ENCODE assay signal across 8 cellular contexts in the genomic region with DNA sequence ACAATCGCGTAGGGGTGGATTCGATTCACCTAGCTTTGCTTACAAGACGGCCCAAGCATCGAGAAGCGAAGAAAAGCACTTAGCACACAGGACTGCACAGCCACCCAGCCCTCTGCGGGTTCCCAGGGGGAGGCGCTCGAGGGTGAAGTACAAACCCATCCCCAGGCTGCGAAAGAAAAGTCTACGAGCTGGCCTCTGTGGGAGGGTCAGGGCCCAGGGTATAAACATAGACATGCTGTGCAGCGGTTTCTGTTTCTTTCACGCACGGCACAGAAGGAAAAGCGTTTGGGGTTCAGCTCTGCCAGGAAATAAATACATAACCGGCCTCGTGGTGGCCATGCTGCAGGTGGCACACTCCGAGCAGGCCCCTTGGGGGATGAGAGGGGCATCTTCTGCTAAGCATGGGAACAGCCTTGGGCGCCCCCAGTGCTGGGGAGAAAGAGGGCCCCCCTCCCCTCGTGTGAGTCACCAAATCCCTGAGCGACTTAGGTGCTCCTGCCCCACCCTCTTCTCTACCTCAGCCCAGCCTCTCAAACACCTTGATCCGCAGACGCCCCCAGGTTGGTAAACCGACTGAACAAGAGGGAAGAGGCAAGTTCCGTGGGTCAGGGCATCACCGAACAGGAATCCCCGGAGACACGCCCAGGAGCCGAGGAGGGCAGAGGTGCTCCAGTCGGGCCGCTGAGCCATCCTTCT.
DNase-seq lines count a peak whose midpoint lies in the region; ATAC-seq and TF ChIP-seq lines count a peak whose summit lies in the region.

No MANE protein-coding gene starts in this region.

- H3K36me3 ChIP-seq in tibial nerve = no peaks in the 10 kb centered on the region

- H3K4me3 ChIP-seq in tibial nerve = peak overlapping the region in 1 of 4 donors; percentile 21

- no peaks in the 10 kb centered on the region for H3K27me3 Mint-ChIP-seq in stimulated activated naive CD8-positive, alpha-beta T cell treated with anti-CD3 and anti-CD28 coated beads, Interleukin-15, amount 100 ng/mL, for 72 hours

- H3K4me1 Mint-ChIP-seq in stimulated activated naive CD8-positive, alpha-beta T cell treated with anti-CD3 and anti-CD28 coated beads, Interleukin-15, amount 100 ng/mL, for 72 hours = peaks cover 57% of the 10 kb centered on the region

- H3K9me3 ChIP-seq in tibial nerve = no peaks in the 10 kb centered on the region

- TF ChIP-seq POLR2A in tibial nerve (IDR thresholded peaks at IDR 0.05) = no peak

- DNase-seq in activated CD4-positive, alpha-beta T cell treated with anti-CD3 and anti-CD28 coated beads for 1 hour = peak; percentile 67
- no peak for DNase-seq in foreskin keratinocyte
- peak; percentile 71 to 74 for DNase-seq in stimulated activated naive CD8-positive, alpha-beta T cell treated with anti-CD3 and anti-CD28 coated beads, Interleukin-15, amount 100 ng/mL, for 72 hours
- DNase-seq in tibial nerve (ENCODE audit: low spot score in 2 of 2) = no peak
- DNase-seq in NCI-H1436 treated with DMSO at 0.1 percent for 48 hours (lab: John Stamatoyannopoulos, UW) = no peak
- DNase-seq in GOT3 (lab: John Stamatoyannopoulos, UW) = no peak

- H3K4me3 Mint-ChIP-seq in stimulated activated naive CD8-positive, alpha-beta T cell treated with anti-CD3 and anti-CD28 coated beads, Interleukin-15, amount 100 ng/mL, for 72 hours = peak overlapping the region; percentile 58 to 82

- ATAC-seq in GM18907 (IDR thresholded peaks at IDR 0.05; ENCODE audit: unreplicated experiment) (peak; percentile 92), HG03066 (IDR thresholded peaks at IDR 0.05; ENCODE audit: low read depth, unreplicated experiment) (peak; percentile 99), foreskin keratinocyte (peak; percentile 18)
- ATAC-seq in stimulated activated naive CD8-positive, alpha-beta T cell treated with anti-CD3 and anti-CD28 coated beads, Interleukin-15, amount 100 ng/mL, for 72 hours = peak; percentile 94

- no peaks in the 10 kb centered on the region for H3K9me3 Mint-ChIP-seq in stimulated activated naive CD8-positive, alpha-beta T cell treated with anti-CD3 and anti-CD28 coated beads, Interleukin-15, amount 100 ng/mL, for 72 hours

- H3K4me1 ChIP-seq in foreskin keratinocyte = peaks cover 22% of the 10 kb centered on the region
- no peaks in the 10 kb centered on the region for H3K4me1 ChIP-seq in tibial nerve

- WGBS in tibial nerve, 2 donors = 73 to 77% methylated on average over 29 to 31 of the region's 31 CpGs

- no peaks in the 10 kb centered on the region for H3K27me3 ChIP-seq in foreskin keratinocyte
- H3K27me3 ChIP-seq in tibial nerve = no peaks in the 10 kb centered on the region

- TF ChIP-seq EP300 in tibial nerve (IDR thresholded peaks at IDR 0.05) = no peak

- peak overlapping the region; percentile 93 to 96 for H3K27ac Mint-ChIP-seq in stimulated activated naive CD8-positive, alpha-beta T cell treated with anti-CD3 and anti-CD28 coated beads, Interleukin-15, amount 100 ng/mL, for 72 hours

- no peak for TF ChIP-seq CTCF in foreskin keratinocyte (conservative IDR thresholded peaks at IDR 0.05)
- peak in 1 of 5 experiments; percentile 16 for TF ChIP-seq CTCF in tibial nerve (IDR thresholded peaks at IDR 0.05)

- no peak overlapping the region for H3K27ac ChIP-seq in foreskin keratinocyte
- no peak overlapping the region for H3K27ac ChIP-seq in tibial nerve

Comparison
In these comparisons a context has a peak if more than half of its experiments do, and no peak if none do; other contexts are left out.
1. ATAC-seq: peak in every context shown above with its lines; median percentile 99 in HG03066; 94 in stimulated activated naive CD8-positive, alpha-beta T cell treated with anti-CD3 and anti-CD28 coated beads, Interleukin-15, amount 100 ng/mL, for 72 hours; 92 in GM18907; 18 in foreskin keratinocyte.
2. DNase-seq: peak in activated CD4-positive, alpha-beta T cell treated with anti-CD3 and anti-CD28 coated beads for 1 hour (single experiment) and stimulated activated naive CD8-positive, alpha-beta T cell treated with anti-CD3 and anti-CD28 coated beads, Interleukin-15, amount 100 ng/mL, for 72 hours (2 of 2); none in foreskin keratinocyte (0 of 2), tibial nerve (0 of 2), NCI-H1436 treated with DMSO at 0.1 percent for 48 hours (single experiment) and GOT3 (single experiment).